8 cellular contexts compared by ENCODE assay signal in the genomic region with DNA sequence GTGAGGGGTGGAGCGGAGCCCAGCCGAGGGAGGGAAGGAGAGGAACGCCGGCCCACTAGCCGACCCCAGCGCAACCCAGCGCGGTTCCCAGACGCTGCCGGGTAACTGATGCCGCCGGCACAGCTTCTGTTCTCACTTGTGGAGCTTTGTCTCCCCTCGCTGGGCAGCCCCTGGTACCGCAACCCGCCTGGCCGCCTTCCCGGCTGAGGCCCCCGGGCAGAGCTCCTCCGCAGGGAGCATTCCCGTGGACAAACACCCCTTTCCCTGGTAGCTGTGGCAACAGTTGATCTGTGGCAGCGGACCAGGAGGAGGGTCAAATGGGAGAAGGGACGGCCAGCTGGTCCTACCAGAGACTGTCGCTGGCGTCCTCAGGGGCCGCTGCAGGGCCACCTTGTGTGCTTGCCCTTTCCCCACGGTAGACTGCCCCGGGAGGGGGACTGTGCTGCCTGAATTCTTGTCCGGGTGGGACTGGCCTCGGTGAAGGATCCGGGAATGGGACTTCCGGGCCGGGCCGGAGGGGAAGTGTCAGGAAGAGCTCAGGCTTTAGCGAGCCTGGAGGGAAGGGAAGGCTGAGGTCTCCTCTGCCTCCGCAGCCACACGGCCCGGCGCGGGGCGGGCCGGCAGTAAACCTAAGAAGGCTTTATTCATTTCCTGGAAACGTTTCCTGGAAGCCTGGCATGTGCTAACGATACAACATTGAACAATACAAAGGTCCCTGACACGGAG.
DNase-seq lines count a peak whose midpoint lies in the region; ATAC-seq and TF ChIP-seq lines count a peak whose summit lies in the region.

No MANE protein-coding gene starts in this region.

- ATAC-seq in GM19324 (IDR thresholded peaks at IDR 0.05; ENCODE audit: low FRiP score, unreplicated experiment): no peak
- ATAC-seq in HG02970 (IDR thresholded peaks at IDR 0.05; ENCODE audit: low FRiP score, unreplicated experiment): no peak

- peak overlapping the region in 1 of 7 donors; percentile 6 for H3K27ac Mint-ChIP-seq in CD14-positive monocyte

- peak overlapping the region in 1 of 2 donors; percentile 67 for H3K4me3 Mint-ChIP-seq in CD14-positive monocyte

- intact Hi-C loops in CD14-positive monocyte (cut with micrococcal nuclease): no loop called here

- TF ChIP-seq CTCF in CD14-positive monocyte (IDR thresholded peaks at IDR 0.05): no peak

- no peaks in the 10 kb centered on the region for H3K4me1 Mint-ChIP-seq in CD14-positive monocyte

- DNase-seq in COLO668 (lab: John Stamatoyannopoulos, UW; ENCODE audit: unreplicated experiment): peak; percentile 84
- peak; percentile 19 for DNase-seq in HT-29 (ENCODE audit: low spot score)
- DNase-seq in UCSD-AML1 (lab: John Stamatoyannopoulos, UW; ENCODE audit: unreplicated experiment): peak; percentile 25
- peak; percentile 56 for DNase-seq in globus pallidus (ENCODE audit: low spot score)
- DNase-seq in non-pigmented ciliary epithelial cell (ENCODE audit: low read depth): peak; percentile 26
- no peak for DNase-seq in CD14-positive monocyte (ENCODE audit: low spot score)

- peaks cover 0 to 5% (median 0%) of the 10 kb centered on the region in 7 donors for H3K9me3 Mint-ChIP-seq in CD14-positive monocyte

- H3K27me3 Mint-ChIP-seq in CD14-positive monocyte (ENCODE audit: low read depth in 3 of 3): peaks cover 28 to 36% (median 35%) of the 10 kb centered on the region in 3 donors

- no peaks in the 10 kb centered on the region for H3K36me3 Mint-ChIP-seq in CD14-positive monocyte
